In genomic region chrX:148037020-148037419, GRCh38 we compare ENCODE assay signal across 10 cellular contexts. TPM values are rescaled to one million over a fixed set of nuclear protein-coding genes. Genes with fewer than 3 reads are reported as not detected.
"Had no signal": no experiment of that assay in that cellular context is flagged by ENCODE, and none has a peak within 500 bp of the region (broad histone marks: within the 10 kb centered on the region; RNA-seq: fewer than 3 reads in every experiment).

No MANE protein-coding gene starts in this region.

- FAIRE-seq: H1, H54, HTR-8/SVneo, K562 had no signal

- H3K4me3 ChIP-seq: GM23338, K562 had no signal

- DNase-seq: H9, HCEC 1CT, IMR-90, KG1 had no signal

- ATAC-seq: GM23338, K562 had no signal

RNA-seq across cellular contexts. Expression of gene FMR1NB, which starts 55.9 kb away (rescaled TPM):
- total RNA-seq: GM23338, H1, H9, HT-29, IMR-90 had no signal
- polyA plus RNA-seq: GM23338, H1, IMR-90 had no signal
